17 cellular contexts compared by ENCODE assay signal in genomic region chr3:7897643-7898042, GRCh38.
DNase-seq lines count a peak whose midpoint lies in the region; TF ChIP-seq lines count a peak whose summit lies in the region.
"Had no signal": no experiment of that assay in that cellular context is flagged by ENCODE, and none has a peak within 500 bp of the region (broad histone marks: within the 10 kb centered on the region; RNA-seq: fewer than 3 reads in every experiment).

No MANE protein-coding gene starts in this region.

- H3K36me3 ChIP-seq in A673 (ENCODE audit: insufficient read depth, low read length, poor library complexity, severe bottlenecking) = no peaks in the 10 kb centered on the region
- H3K36me3 ChIP-seq: BLaER1 treated with 17β-estradiol and CSF1 and Interleukin-3, amounts not matched to agents 10 nM and 100 nM had no signal

- TF ChIP-seq CTCF in A673 (conservative IDR thresholded peaks at IDR 0.05; ENCODE audit: low read depth, low read length) = no peak
- no peak for TF ChIP-seq CTCF in chondrocyte (IDR thresholded peaks at IDR 0.05)
- TF ChIP-seq CTCF in mesothelial cell of epicardium (IDR thresholded peaks at IDR 0.05; ENCODE audit: unreplicated experiment) = no peak

- H3K27me3 Mint-ChIP-seq in chondrocyte (ENCODE audit: low read depth) (no peaks in the 10 kb centered on the region), mesothelial cell of epicardium (ENCODE audit: low read depth) (peaks cover 3% of the 10 kb centered on the region)
- H3K27me3 Mint-ChIP-seq: CD4-positive, CD25-positive, alpha-beta regulatory T cell had no signal

- intact Hi-C loops in A673 (cut with micrococcal nuclease; ENCODE audit: unreplicated experiment) = no loop called here

- POLR2A ChIA-PET in A673 (lab: Charles Lee; ENCODE audit: low non-redundant PET) = no interaction called here

- DNase-seq in A673 (ENCODE audit: low spot score) (peak; percentile 4), globus pallidus (ENCODE audit: low spot score) (peak; percentile 70), occipital lobe (lab: John Stamatoyannopoulos, UW) (peak; percentile 2), superior temporal gyrus (ENCODE audit: extremely low spot score) (peak; percentile 80), NCI-H1417 (lab: John Stamatoyannopoulos, UW) (no peak), chondrocyte (ENCODE audit: low spot score) (no peak), mesothelial cell of epicardium (ENCODE audit: low spot score in 2 of 2, unreplicated experiment in 2 of 2) (no peak)
- DNase-seq: AML-193; Calu3; CD4-positive, CD25-positive, alpha-beta regulatory T cell; DMS79; H7; IMR-90 had no signal

- H3K4me1 ChIP-seq in A673 (ENCODE audit: insufficient read depth, low read length, poor library complexity, severe bottlenecking) = no peaks in the 10 kb centered on the region
- H3K4me1 ChIP-seq: BLaER1 treated with 17β-estradiol and CSF1 and Interleukin-3, amounts not matched to agents 10 nM and 100 nM had no signal

- BruUV-seq in A673 (replicated peaks; lab: Mats Ljungman, UMichigan) = no TSS peak

- H3K36me3 Mint-ChIP-seq in chondrocyte (ENCODE audit: low read depth) (no peaks in the 10 kb centered on the region), mesothelial cell of epicardium (no peaks in the 10 kb centered on the region)
- H3K36me3 Mint-ChIP-seq: CD4-positive, CD25-positive, alpha-beta regulatory T cell had no signal

- H3K4me3 ChIP-seq in A673 (ENCODE audit: low read depth, low read length, poor library complexity, severe bottlenecking) = no peak overlapping the region
- H3K4me3 ChIP-seq: BLaER1 treated with 17β-estradiol and CSF1 and Interleukin-3, amounts not matched to agents 10 nM and 100 nM; GM12878; GM23338 had no signal

- no peak overlapping the region for H3K27ac ChIP-seq in A673 (ENCODE audit: low read depth, low read length, poor library complexity, severe bottlenecking)
- H3K27ac ChIP-seq: 22Rv1; BLaER1 treated with 17β-estradiol and CSF1 and Interleukin-3, amounts not matched to agents 10 nM and 100 nM had no signal

- no peak overlapping the region for H3K4me3 Mint-ChIP-seq in chondrocyte (ENCODE audit: unreplicated experiment)
- no peak overlapping the region for H3K4me3 Mint-ChIP-seq in mesothelial cell of epicardium
- H3K4me3 Mint-ChIP-seq: CD4-positive, CD25-positive, alpha-beta regulatory T cell; GM23338 had no signal

- peaks cover 24% of the 10 kb centered on the region for H3K9me3 Mint-ChIP-seq in chondrocyte (ENCODE audit: low read depth)
- peaks cover 30% of the 10 kb centered on the region for H3K9me3 Mint-ChIP-seq in mesothelial cell of epicardium
- H3K9me3 Mint-ChIP-seq: GM23338 had no signal

- H3K27ac Mint-ChIP-seq in chondrocyte (ENCODE audit: unreplicated experiment) = no peak overlapping the region
- no peak overlapping the region for H3K27ac Mint-ChIP-seq in mesothelial cell of epicardium
- H3K27ac Mint-ChIP-seq: CD4-positive, CD25-positive, alpha-beta regulatory T cell; GM23338 had no signal

- H3K27me3 ChIP-seq in A673 (replicated peaks; ENCODE audit: insufficient read depth, low read depth, low read length, poor library complexity) = no peaks in the 10 kb centered on the region
- H3K27me3 ChIP-seq: BLaER1 treated with 17β-estradiol and CSF1 and Interleukin-3, amounts not matched to agents 10 nM and 100 nM had no signal

- no peaks in the 10 kb centered on the region for H3K4me1 Mint-ChIP-seq in chondrocyte (ENCODE audit: low read depth)
- no peaks in the 10 kb centered on the region for H3K4me1 Mint-ChIP-seq in mesothelial cell of epicardium
- H3K4me1 Mint-ChIP-seq: GM23338 had no signal

- CTCF ChIA-PET in A673 (lab: Charles Lee) = no interaction called here

- H3K9me3 ChIP-seq in A673 (ENCODE audit: low read depth, low read length, poor library complexity, severe bottlenecking) = no peaks in the 10 kb centered on the region
- H3K9me3 ChIP-seq: BLaER1 treated with 17β-estradiol and CSF1 and Interleukin-3, amounts not matched to agents 10 nM and 100 nM had no signal

Comparison
In these comparisons a context has a peak if more than half of its experiments do, and no peak if none do; other contexts are left out.
1. DNase-seq: peak in A673 (single experiment), globus pallidus (single experiment), occipital lobe (single experiment) and superior temporal gyrus (single experiment); none in NCI-H1417 (0 of 3), chondrocyte (single experiment) and mesothelial cell of epicardium (0 of 2).